Comparison of ENCODE assay signal across 4 cellular contexts in genomic region chr5:54197018-54197417, GRCh38.
"Had no signal": no experiment of that assay in that cellular context is flagged by ENCODE, and none has a peak within 500 bp of the region (broad histone marks: within the 10 kb centered on the region; RNA-seq: fewer than 3 reads in every experiment).

No MANE protein-coding gene starts in this region.

- H3K4me3 Mint-ChIP-seq: GM23338, H9, IgD-negative memory B cell had no signal

- DNase-seq: H9, HCEC 1CT had no signal

- H3K27me3 Mint-ChIP-seq: IgD-negative memory B cell had no signal

- ATAC-seq: GM23338 had no signal

- H3K27ac Mint-ChIP-seq: GM23338, H9, IgD-negative memory B cell had no signal

- H3K4me3 ChIP-seq: GM23338 had no signal

- H3K36me3 Mint-ChIP-seq: IgD-negative memory B cell had no signal

- H3K4me1 Mint-ChIP-seq: GM23338 had no signal
